In genomic region chr6:109187399-109188114, GRCh38 we compare ENCODE assay signal across 8 cellular contexts.
DNase-seq lines count a peak whose midpoint lies in the region; ATAC-seq, FAIRE-seq and TF ChIP-seq lines count a peak whose summit lies in the region.

No MANE protein-coding gene starts in this region.

- TF ChIP-seq CTCF in Panc1 (IDR thresholded peaks at IDR 0.05) (peak; percentile 98), parathyroid adenoma (IDR thresholded peaks at IDR 0.05) (peak; percentile 95), type B pancreatic cell (conservative IDR thresholded peaks at IDR 0.05) (peak; percentile 96)

- no TSS peak for BruUV-seq in Panc1 (replicated peaks; lab: Mats Ljungman, UMichigan)

- peaks cover 8% of the 10 kb centered on the region for H3K9me3 Mint-ChIP-seq in type B pancreatic cell

- CTCF ChIA-PET in Panc1 (lab: Charles Lee) = interaction anchor here (0.6 to 1.7 kb wide), 8 partner anchors 55 to 516 kb away, joined by 3 to 20 read pairs (median 4); partner anchors contain the start of genes CD164, PPIL6 and SMPD2

- H3K9me3 ChIP-seq in Panc1 (ENCODE audit: control insufficient read depth, insufficient read depth, low read depth, low read length) (no peaks in the 10 kb centered on the region), parathyroid adenoma (ENCODE audit: control insufficient read depth, low read length) (no peaks in the 10 kb centered on the region)

- peaks cover 25% of the 10 kb centered on the region for H3K27me3 Mint-ChIP-seq in type B pancreatic cell

- POLR2A ChIA-PET in Panc1 (lab: Charles Lee) = interaction anchor here (0.6 to 0.9 kb wide), 2 partner anchors 196 to 922 kb away, joined by 3 to 10 read pairs; no protein-coding TSS in a partner anchor

- no peak overlapping the region for H3K4me3 Mint-ChIP-seq in type B pancreatic cell

- in situ Hi-C loops in Panc1 (cut with HindIII; ENCODE audit: low pct_unique_long_range_greater_than_20kb, low sequenced_read_pairs) = no loop called here

- H3K4me1 Mint-ChIP-seq in type B pancreatic cell (ENCODE audit: unreplicated experiment) = no peaks in the 10 kb centered on the region

- peak; percentile 50 for FAIRE-seq in frontal cortex (lab: Jason Lieb, UNC)

- no peak overlapping the region for H3K9ac ChIP-seq in parathyroid adenoma

- intact Hi-C loops in Panc1 (cut with micrococcal nuclease; ENCODE audit: unreplicated experiment) = loop anchor here (1.0 to 10.0 kb wide), 2 partner anchors 196 to 247 kb away; no protein-coding TSS in a partner anchor

- no peaks in the 10 kb centered on the region for H3K79me2 ChIP-seq in parathyroid adenoma

- H3K4me1 ChIP-seq in Panc1 (ENCODE audit: control insufficient read depth, insufficient read depth, low read length) (peaks cover 3% of the 10 kb centered on the region; the same call in 1 of the 2 replicates), parathyroid adenoma (no peaks in the 10 kb centered on the region)

- H3K27ac Mint-ChIP-seq in type B pancreatic cell = no peak overlapping the region

- H2AFZ ChIP-seq in parathyroid adenoma = peak overlapping the region; percentile 3

- H3K36me3 ChIP-seq in Panc1 (ENCODE audit: control insufficient read depth, insufficient read depth, low read length) (no peaks in the 10 kb centered on the region), parathyroid adenoma (ENCODE audit: control insufficient read depth, insufficient read depth, low read length) (no peaks in the 10 kb centered on the region)

- peaks cover 6% of the 10 kb centered on the region for H3K36me3 Mint-ChIP-seq in type B pancreatic cell

- H3K4me3 ChIP-seq in Panc1 (ENCODE audit: low read depth in 2 of 2, low read length in 2 of 2) (no peak overlapping the region), parathyroid adenoma (ENCODE audit: low read depth, low read length) (no peak overlapping the region)

- H3K27ac ChIP-seq in Panc1 (ENCODE audit: low read length) (no peak overlapping the region), parathyroid adenoma (no peak overlapping the region)

- H3K4me2 ChIP-seq in parathyroid adenoma (ENCODE audit: low read length) = no peak overlapping the region

- DNase-seq in CMK (ENCODE audit: low read depth) (peak; percentile 18), Panc1 (ENCODE audit: low read depth, low spot score) (peak; percentile 58), activated T-helper 1 cell treated with Interleukin-2 at 50 U/mL for 16 hours (ENCODE audit: low read depth) (peak; percentile 28), frontal cortex (ENCODE audit: low spot score in 2 of 2) (peak; percentile 5 to 27), type B pancreatic cell (ENCODE audit: extremely low spot score, unreplicated experiment) (no peak)

- H3K27me3 ChIP-seq in Panc1 (ENCODE audit: control insufficient read depth, insufficient read depth, low read length) (peaks cover 43% of the 10 kb centered on the region), parathyroid adenoma (ENCODE audit: control insufficient read depth, insufficient read depth, low read length) (no peaks in the 10 kb centered on the region)

- peak; percentile 50 for ATAC-seq in HG03095 (IDR thresholded peaks at IDR 0.05; ENCODE audit: unreplicated experiment)
- ATAC-seq in Panc1 = peak; percentile 84
- no peak for ATAC-seq in GM19397 (IDR thresholded peaks at IDR 0.05; ENCODE audit: unreplicated experiment)
